12 cellular contexts compared by ENCODE assay signal in the genomic region with DNA sequence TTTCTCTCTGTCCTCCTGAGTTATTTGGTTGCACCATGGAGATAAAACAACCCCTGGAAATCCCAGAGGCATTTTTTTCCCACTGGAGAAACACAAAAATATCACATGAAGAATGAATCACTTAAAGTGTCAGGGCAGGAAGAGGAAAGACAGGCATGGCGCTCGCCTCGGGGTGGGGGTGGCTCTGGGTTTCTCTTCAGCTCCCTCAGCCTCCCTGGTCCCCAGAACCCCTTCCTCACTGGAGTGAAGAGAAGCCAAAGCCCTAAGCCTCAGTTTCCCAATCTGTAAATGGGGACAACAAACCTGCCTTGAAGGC. TPM values are rescaled to one million over a fixed set of nuclear protein-coding genes. Genes with fewer than 3 reads are reported as not detected.
DNase-seq lines count a peak whose midpoint lies in the region; ATAC-seq, FAIRE-seq and TF ChIP-seq lines count a peak whose summit lies in the region.
"Had no signal": no experiment of that assay in that cellular context is flagged by ENCODE, and none has a peak within 500 bp of the region (broad histone marks: within the 10 kb centered on the region; RNA-seq: fewer than 3 reads in every experiment).

No MANE protein-coding gene starts in this region.

- no peaks in the 10 kb centered on the region for H3K79me2 ChIP-seq in astrocyte (ENCODE audit: insufficient read depth, low read length)
- no peaks in the 10 kb centered on the region for H3K79me2 ChIP-seq in smooth muscle cell (ENCODE audit: low read depth)

- H3K9me3 Mint-ChIP-seq in astrocyte (ENCODE audit: unreplicated experiment): no peaks in the 10 kb centered on the region
- H3K9me3 Mint-ChIP-seq in CD8-positive, alpha-beta memory T cell: no peaks in the 10 kb centered on the region
- H3K9me3 Mint-ChIP-seq: activated B cell treated with CpG ODN at 0.5 μM for 24 hours; naive thymus-derived CD4-positive, alpha-beta T cell had no signal

- H3K4me1 ChIP-seq in astrocyte (ENCODE audit: insufficient read depth, low read length) (peaks cover 50% of the 10 kb centered on the region), gastroesophageal sphincter (peaks cover 0 to 76% (median 27%) of the 10 kb centered on the region in 3 donors), smooth muscle cell (ENCODE audit: low read depth) (no peaks in the 10 kb centered on the region)
- peaks cover 10% of the 10 kb centered on the region for H3K4me1 ChIP-seq in CD8-positive, alpha-beta memory T cell (ENCODE audit: insufficient read depth, low read length)

- H3K4me1 Mint-ChIP-seq in astrocyte (ENCODE audit: low read depth, unreplicated experiment): peaks cover 3% of the 10 kb centered on the region
- peaks cover 10 to 28% (median 11%) of the 10 kb centered on the region in 3 donors for H3K4me1 Mint-ChIP-seq in CD8-positive, alpha-beta memory T cell
- H3K4me1 Mint-ChIP-seq: activated B cell treated with CpG ODN at 0.5 μM for 24 hours had no signal

- no peak for TF ChIP-seq POLR2A in gastroesophageal sphincter (IDR thresholded peaks at IDR 0.05)

- H3K9me3 ChIP-seq in astrocyte (ENCODE audit: insufficient read depth, low read depth, low read length) (no peaks in the 10 kb centered on the region), gastroesophageal sphincter (no peaks in the 10 kb centered on the region), smooth muscle cell (replicated peaks; ENCODE audit: low read depth) (no peaks in the 10 kb centered on the region)
- no peaks in the 10 kb centered on the region for H3K9me3 ChIP-seq in CD8-positive, alpha-beta memory T cell (ENCODE audit: low read length)

- H3K36me3 Mint-ChIP-seq in astrocyte (ENCODE audit: low read depth, unreplicated experiment): no peaks in the 10 kb centered on the region
- no peaks in the 10 kb centered on the region for H3K36me3 Mint-ChIP-seq in CD8-positive, alpha-beta memory T cell
- H3K36me3 Mint-ChIP-seq: naive thymus-derived CD4-positive, alpha-beta T cell had no signal

- H3F3A ChIP-seq in smooth muscle cell (ENCODE audit: low read depth): peaks cover 6% of the 10 kb centered on the region

- TF ChIP-seq CTCF in astrocyte (IDR thresholded peaks at IDR 0.05; ENCODE audit: insufficient read depth, low read depth, low read length): no peak
- no peak for TF ChIP-seq CTCF in gastroesophageal sphincter (IDR thresholded peaks at IDR 0.05)
- TF ChIP-seq CTCF in smooth muscle cell (IDR thresholded peaks at IDR 0.05; ENCODE audit: borderline replicate concordance, insufficient read depth, poor library complexity, severe bottlenecking): no peak

- ATAC-seq in gastroesophageal sphincter: no peak
- ATAC-seq: naive thymus-derived CD4-positive, alpha-beta T cell; right cardiac atrium had no signal

- H3K36me3 ChIP-seq in astrocyte (ENCODE audit: insufficient read depth, low read length) (no peaks in the 10 kb centered on the region), gastroesophageal sphincter (no peaks in the 10 kb centered on the region), smooth muscle cell (ENCODE audit: low read depth) (no peaks in the 10 kb centered on the region)
- no peaks in the 10 kb centered on the region for H3K36me3 ChIP-seq in CD8-positive, alpha-beta memory T cell (ENCODE audit: insufficient read depth, low read length)

- CTCF ChIA-PET in CD8-positive, alpha-beta memory T cell (lab: Charles Lee): no interaction called here

- no peaks in the 10 kb centered on the region for H3K27me3 ChIP-seq in astrocyte (ENCODE audit: insufficient read depth, low read length)
- no peaks in the 10 kb centered on the region for H3K27me3 ChIP-seq in gastroesophageal sphincter
- no peaks in the 10 kb centered on the region for H3K27me3 ChIP-seq in smooth muscle cell (ENCODE audit: low read depth)
- H3K27me3 ChIP-seq in CD8-positive, alpha-beta memory T cell (ENCODE audit: insufficient read depth, low read length, poor library complexity, severe bottlenecking): no peaks in the 10 kb centered on the region

- peaks cover 2% of the 10 kb centered on the region for H3K27me3 Mint-ChIP-seq in astrocyte (ENCODE audit: low read depth, unreplicated experiment)
- peaks cover 0 to 6% of the 10 kb centered on the region in 2 donors for H3K27me3 Mint-ChIP-seq in CD8-positive, alpha-beta memory T cell
- H3K27me3 Mint-ChIP-seq: naive thymus-derived CD4-positive, alpha-beta T cell had no signal

- peak; percentile 37 for FAIRE-seq in astrocyte (lab: Jason Lieb, UNC)

- H3K27ac ChIP-seq in astrocyte (ENCODE audit: low read depth, low read length): peak overlapping the region; percentile 73
- peak overlapping the region; percentile 1 to 84 (median 80) for H3K27ac ChIP-seq in gastroesophageal sphincter
- H3K27ac ChIP-seq in smooth muscle cell (ENCODE audit: low read depth): peak overlapping the region; percentile 83
- no peak overlapping the region for H3K27ac ChIP-seq in CD8-positive, alpha-beta memory T cell (ENCODE audit: low read depth, low read length)

- 0 to 16% methylated on average over 2 to 3 of the region's 3 CpGs for WGBS in gastroesophageal sphincter (ENCODE audit: low coverage in 1 of 2), 2 donors
- 7% methylated on average over 3 of the region's 3 CpGs for WGBS in smooth muscle cell (ENCODE audit: low lambda C conversion rate)

- POLR2A ChIA-PET in CD8-positive, alpha-beta memory T cell (lab: Charles Lee): interaction anchor here (0.5 kb wide), 1 partner anchor 20 kb away, joined by 3 read pairs; no protein-coding TSS in a partner anchor

- H3K9ac ChIP-seq in astrocyte (ENCODE audit: low read length) (peak overlapping the region; percentile 65), smooth muscle cell (ENCODE audit: low read depth) (peak overlapping the region; percentile 80)

- peak; percentile 81 for DNase-seq in GM04503 (ENCODE audit: low read depth)
- peak; percentile 75 for DNase-seq in astrocyte (ENCODE audit: low read depth)
- no peak for DNase-seq in smooth muscle cell (lab: John Stamatoyannopoulos, UW; ENCODE audit: unreplicated experiment)
- no peak for DNase-seq in NCI-H345 (lab: John Stamatoyannopoulos, UW)
- no peak for DNase-seq in CD8-positive, alpha-beta memory T cell
- DNase-seq in RKO (ENCODE audit: low spot score): no peak
- DNase-seq: activated B cell treated with CpG ODN at 0.5 μM for 24 hours; naive thymus-derived CD4-positive, alpha-beta T cell; NCI-H1048; stimulated activated naive CD4-positive, alpha-beta T cell had no signal

- H3K27ac Mint-ChIP-seq in astrocyte (ENCODE audit: unreplicated experiment): peak overlapping the region; percentile 18
- no peak overlapping the region for H3K27ac Mint-ChIP-seq in CD8-positive, alpha-beta memory T cell
- H3K27ac Mint-ChIP-seq: activated B cell treated with CpG ODN at 0.5 μM for 24 hours; naive thymus-derived CD4-positive, alpha-beta T cell had no signal

- no peak overlapping the region for H3K4me3 ChIP-seq in astrocyte (ENCODE audit: insufficient read depth, low read depth, low read length)
- peak overlapping the region in 1 of 2 donors; percentile 26 for H3K4me3 ChIP-seq in gastroesophageal sphincter
- H3K4me3 ChIP-seq in smooth muscle cell: no peak overlapping the region
- H3K4me3 ChIP-seq in CD8-positive, alpha-beta memory T cell (ENCODE audit: low read length): no peak overlapping the region

- H3K4me3 Mint-ChIP-seq in astrocyte (ENCODE audit: unreplicated experiment): no peak overlapping the region
- H3K4me3 Mint-ChIP-seq in CD8-positive, alpha-beta memory T cell: no peak overlapping the region
- H3K4me3 Mint-ChIP-seq: activated B cell treated with CpG ODN at 0.5 μM for 24 hours; naive thymus-derived CD4-positive, alpha-beta T cell had no signal

- peak overlapping the region; percentile 65 for H3K4me2 ChIP-seq in astrocyte (ENCODE audit: low read length)
- H3K4me2 ChIP-seq in smooth muscle cell: peak overlapping the region; percentile 61

- no peak for TF ChIP-seq EP300 in gastroesophageal sphincter (IDR thresholded peaks at IDR 0.05)

- H2AFZ ChIP-seq in astrocyte (ENCODE audit: low read depth, low read length) (no peak overlapping the region), smooth muscle cell (ENCODE audit: low read depth) (no peak overlapping the region)

- H4K20me1 ChIP-seq in astrocyte (ENCODE audit: insufficient read depth, low read length) (no peaks in the 10 kb centered on the region), smooth muscle cell (ENCODE audit: low read depth) (no peaks in the 10 kb centered on the region)

RNA-seq across cellular contexts. Expression of a gene that starts 0.9 kb away (rescaled TPM):
- total RNA-seq in astrocyte: 0.26 and 0.36 TPM in 2 replicates
- total RNA-seq in gastroesophageal sphincter: 10 to 100 TPM in 1 of 4 donors, 1 to 10 TPM in 3; 4.5 to 23.1 (median 6.2) TPM
- total RNA-seq in smooth muscle cell: 1.9 TPM in 2 replicates
- polyA plus RNA-seq in smooth muscle cell: 0.39 and 0.78 TPM in 2 replicates
- not detected for total RNA-seq in CD8-positive, alpha-beta memory T cell
- polyA plus RNA-seq in CD8-positive, alpha-beta memory T cell: not detected
- total RNA-seq: activated B cell treated with CpG ODN at 0.5 μM for 24 hours; naive thymus-derived CD4-positive, alpha-beta T cell had no signal
- polyA plus RNA-seq: naive thymus-derived CD4-positive, alpha-beta T cell had no signal

Comparison
In these comparisons a context has a peak if more than half of its experiments do, and no peak if none do; other contexts are left out.
1. DNase-seq: peak in GM04503 (single experiment) and astrocyte (single experiment); none in smooth muscle cell (single experiment), NCI-H345 (single experiment), CD8-positive, alpha-beta memory T cell (0 of 5) and RKO (single experiment).